Comparison of ENCODE assay signal across 1 cellular context in the genomic region with DNA sequence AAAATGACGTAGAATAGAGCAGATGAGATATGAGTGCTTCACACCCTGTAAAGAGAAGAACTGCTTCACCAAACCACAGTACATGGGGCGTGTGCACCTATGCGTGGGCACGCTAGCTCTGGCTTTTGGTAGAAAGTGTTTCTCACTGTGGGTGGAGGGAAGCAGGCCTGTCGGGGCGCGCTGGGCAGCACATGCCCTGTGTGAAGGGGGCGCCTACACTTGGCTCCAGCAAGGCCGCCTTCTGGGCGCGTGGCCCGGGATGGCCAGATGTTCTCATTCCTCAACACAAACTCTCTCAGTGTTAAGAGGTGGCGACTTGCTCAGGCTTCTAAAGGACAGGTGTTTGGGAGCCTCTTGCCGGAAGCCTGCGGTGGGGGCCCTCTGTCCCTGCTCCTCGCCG.
TF ChIP-seq lines count a peak whose summit lies in the region.

No MANE protein-coding gene starts in this region.

TF ChIP-seq in HEK293, 187 proteins besides CTCF, POLR2A, EP300 and RAD21:
- TF ChIP-seq ZNF521 (tag by site-specific recombination; IDR thresholded peaks at IDR 0.05) (no peak), ZSCAN5A (tag by site-specific recombination; IDR thresholded peaks at IDR 0.05) (no peak), EGR2 (tag by site-specific recombination; IDR thresholded peaks at IDR 0.05; ENCODE audit: low read depth) (peak; percentile 80), KLF7 (tag by site-specific recombination; IDR thresholded peaks at IDR 0.05; ENCODE audit: borderline replicate concordance) (no peak), KLF1 (tag by site-specific recombination; IDR thresholded peaks at IDR 0.05) (no peak), ZNF37A (tag by site-specific recombination; IDR thresholded peaks at IDR 0.05) (no peak), ZNF292 (tag by site-specific recombination; IDR thresholded peaks at IDR 0.05; ENCODE audit: borderline replicate concordance, low read depth) (no peak), ZFHX2 (tag by site-specific recombination; conservative IDR thresholded peaks at IDR 0.05) (peak; percentile 60), ZNF280D (tag by site-specific recombination; IDR thresholded peaks at IDR 0.05) (no peak), ZNF792 (tag by site-specific recombination; IDR thresholded peaks at IDR 0.05) (no peak)
- TF ChIP-seq, protein P1, sequence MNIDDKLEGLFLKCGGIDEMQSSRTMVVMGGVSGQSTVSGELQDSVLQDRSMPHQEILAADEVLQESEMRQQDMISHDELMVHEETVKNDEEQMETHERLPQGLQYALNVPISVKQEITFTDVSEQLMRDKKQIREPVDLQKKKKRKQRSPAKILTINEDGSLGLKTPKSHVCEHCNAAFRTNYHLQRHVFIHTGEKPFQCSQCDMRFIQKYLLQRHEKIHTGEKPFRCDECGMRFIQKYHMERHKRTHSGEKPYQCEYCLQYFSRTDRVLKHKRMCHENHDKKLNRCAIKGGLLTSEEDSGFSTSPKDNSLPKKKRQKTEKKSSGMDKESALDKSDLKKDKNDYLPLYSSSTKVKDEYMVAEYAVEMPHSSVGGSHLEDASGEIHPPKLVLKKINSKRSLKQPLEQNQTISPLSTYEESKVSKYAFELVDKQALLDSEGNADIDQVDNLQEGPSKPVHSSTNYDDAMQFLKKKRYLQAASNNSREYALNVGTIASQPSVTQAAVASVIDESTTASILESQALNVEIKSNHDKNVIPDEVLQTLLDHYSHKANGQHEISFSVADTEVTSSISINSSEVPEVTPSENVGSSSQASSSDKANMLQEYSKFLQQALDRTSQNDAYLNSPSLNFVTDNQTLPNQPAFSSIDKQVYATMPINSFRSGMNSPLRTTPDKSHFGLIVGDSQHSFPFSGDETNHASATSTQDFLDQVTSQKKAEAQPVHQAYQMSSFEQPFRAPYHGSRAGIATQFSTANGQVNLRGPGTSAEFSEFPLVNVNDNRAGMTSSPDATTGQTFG (tag by site-specific recombination; IDR thresholded peaks at IDR 0.05; ENCODE audit: borderline replicate concordance): no peak
- TF ChIP-seq, protein P2, sequence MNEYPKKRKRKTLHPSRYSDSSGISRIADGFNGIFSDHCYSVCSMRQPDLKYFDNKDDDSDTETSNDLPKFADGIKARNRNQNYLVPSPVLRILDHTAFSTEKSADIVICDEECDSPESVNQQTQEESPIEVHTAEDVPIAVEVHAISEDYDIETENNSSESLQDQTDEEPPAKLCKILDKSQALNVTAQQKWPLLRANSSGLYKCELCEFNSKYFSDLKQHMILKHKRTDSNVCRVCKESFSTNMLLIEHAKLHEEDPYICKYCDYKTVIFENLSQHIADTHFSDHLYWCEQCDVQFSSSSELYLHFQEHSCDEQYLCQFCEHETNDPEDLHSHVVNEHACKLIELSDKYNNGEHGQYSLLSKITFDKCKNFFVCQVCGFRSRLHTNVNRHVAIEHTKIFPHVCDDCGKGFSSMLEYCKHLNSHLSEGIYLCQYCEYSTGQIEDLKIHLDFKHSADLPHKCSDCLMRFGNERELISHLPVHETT (tag by site-specific recombination; IDR thresholded peaks at IDR 0.05): no peak
TF ChIP-seq in HEK293: peak in this region for 2.
